In genomic region chr1:43367904-43368645, GRCh38 we compare ENCODE assay signal across 8 cellular contexts. TPM values are rescaled to one million over a fixed set of nuclear protein-coding genes. Genes with fewer than 3 reads are reported as not detected.
DNase-seq lines count a peak whose midpoint lies in the region; ATAC-seq and TF ChIP-seq lines count a peak whose summit lies in the region.

Gene ELOVL1, minus strand, starts transcription at chr1:43368011. Its CDS starts 2,402 bp downstream, at chr1:43365609.

- H3K4me3 ChIP-seq in HCT116 (replicated peaks in 1 of 2; ENCODE audit: low read depth in 1 of 2, low read length in 2 of 2) (peak within 1 kb of the TSS; percentile 75 to 98), SJSA1 (peak within 1 kb of the TSS; percentile 70), gastroesophageal sphincter (peak within 1 kb of the TSS; percentile 85 to 94), suprapubic skin (peak within 1 kb of the TSS; percentile 80)

- no peak for TF ChIP-seq EP300 in gastroesophageal sphincter (IDR thresholded peaks at IDR 0.05)
- TF ChIP-seq EP300 in suprapubic skin (IDR thresholded peaks at IDR 0.05) = no peak

- BruUV-seq in HCT116 (replicated peaks; lab: Mats Ljungman, UMichigan) = no TSS peak

- peak; percentile 99 for DNase-seq in GM03348 (ENCODE audit: low spot score)
- peak; percentile 61 for DNase-seq in HCT116 (ENCODE audit: low read depth, low spot score)
- peak; percentile 91 for DNase-seq in MV-4-11 (lab: John Stamatoyannopoulos, UW)
- DNase-seq in SJSA1 (ENCODE audit: low read depth in 1 of 2, low spot score in 2 of 2) = peak; percentile 94 to 95
- peak; percentile 89 for DNase-seq in activated naive CD4-positive, alpha-beta T cell treated with Interleukin-2 at 50 U/mL for 16 hours
- DNase-seq in occipital lobe (lab: John Stamatoyannopoulos, UW) = peak; percentile 82
- DNase-seq in suprapubic skin (ENCODE audit: low spot score in 2 of 2) = peak; percentile 93

- H3K79me2 ChIP-seq in HCT116 (ENCODE audit: insufficient read depth, low read length) = peaks cover 50% of the 10 kb centered on the region

- CTCF ChIA-PET in HCT116 (lab: Charles Lee) = interaction anchor here (0.9 kb wide), 1 partner anchor 141 kb away, joined by 3 read pairs; no protein-coding TSS in a partner anchor

- TF ChIP-seq POLR2A in HCT116 (IDR thresholded peaks at IDR 0.05; ENCODE audit: borderline replicate concordance, extremely low read depth, insufficient read depth, insufficient read length) = peak; percentile 92
- peak; percentile 75 to 80 for TF ChIP-seq POLR2A in gastroesophageal sphincter (IDR thresholded peaks at IDR 0.05)
- TF ChIP-seq POLR2A in suprapubic skin (IDR thresholded peaks at IDR 0.05) = peak; percentile 19 to 45

- ATAC-seq in HCT116 (peak; percentile 73), gastroesophageal sphincter (peak; percentile 98)

- H4K20me1 ChIP-seq in HCT116 (ENCODE audit: insufficient read depth) = no peaks in the 10 kb centered on the region

- H3K4me1 ChIP-seq in HCT116 (ENCODE audit: control insufficient read depth in 1 of 2, insufficient read depth in 2 of 2, low read length in 2 of 2) (peaks cover 26 to 83% of the 10 kb centered on the region in 2 experiments), SJSA1 (replicated peaks) (peaks cover 36% of the 10 kb centered on the region), gastroesophageal sphincter (peaks cover 6 to 46% (median 16%) of the 10 kb centered on the region in 3 donors), suprapubic skin (peaks cover 41% of the 10 kb centered on the region)

- RAD21 ChIA-PET in HCT116 (lab: Charles Lee; ENCODE audit: low non-redundant PET in 1 of 2, low total read pairs in 2 of 2, uncharacterized antibody in 2 of 2, unreplicated experiment in 2 of 2) = interaction anchor here in 1 of 2 experiments (0.6 to 1.2 kb wide), 2 partner anchors 24 to 46 kb away, joined by 3 to 5 read pairs; no protein-coding TSS in a partner anchor

- H3K9me3 ChIP-seq in HCT116 (ENCODE audit: control insufficient read depth in 1 of 2, insufficient read depth in 1 of 2, low read depth in 1 of 2, low read length in 2 of 2) (no peaks in the 10 kb centered on the region), SJSA1 (replicated peaks) (0 out of 2 replicates have a peak, but pooled peaks cover 3% of the 10 kb centered on the region), gastroesophageal sphincter (no peaks in the 10 kb centered on the region), suprapubic skin (no peaks in the 10 kb centered on the region)

- intact Hi-C loops in HCT116 (cut with micrococcal nuclease) = no loop called here

- 0 out of 6 replicates have a peak, but pooled peaks of 1 of the 3 experiments have one; percentile 10 for TF ChIP-seq CTCF in HCT116 (IDR thresholded peaks at IDR 0.05 in 2 of 3, conservative IDR thresholded peaks at IDR 0.05 in 1 of 3; ENCODE audit: borderline replicate concordance in 1 of 3, insufficient read depth in 1 of 3, low read depth in 2 of 3, low read length in 2 of 3)
- TF ChIP-seq CTCF in gastroesophageal sphincter (IDR thresholded peaks at IDR 0.05) = peak in 3 of 4 experiments; percentile 29 to 49 (median 49)
- peak in 1 of 2 donors; percentile 7 for TF ChIP-seq CTCF in suprapubic skin (IDR thresholded peaks at IDR 0.05)

- H3K9me2 ChIP-seq in HCT116 (ENCODE audit: insufficient read depth) = no peaks in the 10 kb centered on the region

- no peak for TF ChIP-seq RAD21 in HCT116 (IDR thresholded peaks at IDR 0.05; ENCODE audit: low read depth)

- H3K27me3 ChIP-seq in HCT116 (ENCODE audit: insufficient read depth, low read length) = no peaks in the 10 kb centered on the region
- no peaks in the 10 kb centered on the region for H3K27me3 ChIP-seq in SJSA1 (replicated peaks)
- H3K27me3 ChIP-seq in gastroesophageal sphincter = no peaks in the 10 kb centered on the region
- H3K27me3 ChIP-seq in suprapubic skin = no peaks in the 10 kb centered on the region

- H2AFZ ChIP-seq in HCT116 (ENCODE audit: low read depth, low read length, poor library complexity, severe bottlenecking) = no peak within 1 kb of the TSS

- peak within 1 kb of the TSS; percentile 98 for H3K9ac ChIP-seq in HCT116 (ENCODE audit: low read length)

- 0% methylated on average over 1 to 2 of the region's 58 CpGs for WGBS in gastroesophageal sphincter (ENCODE audit: low coverage in 1 of 2), 2 donors
- WGBS in suprapubic skin = under 1% methylated on average over 20 of the region's 58 CpGs

- POLR2A ChIA-PET in HCT116 (lab: Charles Lee) = interaction anchor here (0.6 to 2.5 kb wide), 10 partner anchors 9 to 283 kb away, joined by 3 to 26 read pairs (median 5); partner anchors contain the start of genes C1orf210 and CDC20

- H3K36me3 ChIP-seq in HCT116 (ENCODE audit: control insufficient read depth in 1 of 2, insufficient read depth in 2 of 2, low read length in 2 of 2) (peaks cover 10 to 12% of the 10 kb centered on the region in 2 experiments; a peak in 2 of 4 replicates), SJSA1 (peaks cover 60% of the 10 kb centered on the region), gastroesophageal sphincter (peaks cover 0 to 30% of the 10 kb centered on the region in 2 donors), suprapubic skin (peaks cover 25% of the 10 kb centered on the region)

- H3K27ac ChIP-seq in HCT116 (ENCODE audit: low read depth, low read length) = peak within 1 kb of the TSS; percentile 98
- peak within 1 kb of the TSS; percentile 96 for H3K27ac ChIP-seq in SJSA1
- H3K27ac ChIP-seq in gastroesophageal sphincter = peak within 1 kb of the TSS; percentile 91 to 96 (median 96)
- peak within 1 kb of the TSS; percentile 96 for H3K27ac ChIP-seq in suprapubic skin

- peak within 1 kb of the TSS; percentile 94 for H3K4me2 ChIP-seq in HCT116 (ENCODE audit: low read length)

TF ChIP-seq in HCT116, 20 proteins besides CTCF, POLR2A, EP300 and RAD21 (continues in another document):
- no peak for TF ChIP-seq EZH2phosphoT487 (IDR thresholded peaks at IDR 0.05; ENCODE audit: borderline replicate concordance)
- TF ChIP-seq TCF7L2 (IDR thresholded peaks at IDR 0.05; ENCODE audit: borderline replicate concordance, extremely low read depth, insufficient read depth, insufficient read length) = peak; percentile 33
- TF ChIP-seq ZFX (IDR thresholded peaks at IDR 0.05) = peak; percentile 91
- no peak for TF ChIP-seq JUND (IDR thresholded peaks at IDR 0.05)
- no peak for TF ChIP-seq SRF (IDR thresholded peaks at IDR 0.05; ENCODE audit: low read depth)
- TF ChIP-seq CBX3 (IDR thresholded peaks at IDR 0.05; ENCODE audit: low read depth) = no peak
- TF ChIP-seq POLR2AphosphoS5 (IDR thresholded peaks at IDR 0.05; ENCODE audit: low read depth, low read length) = peak; percentile 96
- TF ChIP-seq, protein P1, sequence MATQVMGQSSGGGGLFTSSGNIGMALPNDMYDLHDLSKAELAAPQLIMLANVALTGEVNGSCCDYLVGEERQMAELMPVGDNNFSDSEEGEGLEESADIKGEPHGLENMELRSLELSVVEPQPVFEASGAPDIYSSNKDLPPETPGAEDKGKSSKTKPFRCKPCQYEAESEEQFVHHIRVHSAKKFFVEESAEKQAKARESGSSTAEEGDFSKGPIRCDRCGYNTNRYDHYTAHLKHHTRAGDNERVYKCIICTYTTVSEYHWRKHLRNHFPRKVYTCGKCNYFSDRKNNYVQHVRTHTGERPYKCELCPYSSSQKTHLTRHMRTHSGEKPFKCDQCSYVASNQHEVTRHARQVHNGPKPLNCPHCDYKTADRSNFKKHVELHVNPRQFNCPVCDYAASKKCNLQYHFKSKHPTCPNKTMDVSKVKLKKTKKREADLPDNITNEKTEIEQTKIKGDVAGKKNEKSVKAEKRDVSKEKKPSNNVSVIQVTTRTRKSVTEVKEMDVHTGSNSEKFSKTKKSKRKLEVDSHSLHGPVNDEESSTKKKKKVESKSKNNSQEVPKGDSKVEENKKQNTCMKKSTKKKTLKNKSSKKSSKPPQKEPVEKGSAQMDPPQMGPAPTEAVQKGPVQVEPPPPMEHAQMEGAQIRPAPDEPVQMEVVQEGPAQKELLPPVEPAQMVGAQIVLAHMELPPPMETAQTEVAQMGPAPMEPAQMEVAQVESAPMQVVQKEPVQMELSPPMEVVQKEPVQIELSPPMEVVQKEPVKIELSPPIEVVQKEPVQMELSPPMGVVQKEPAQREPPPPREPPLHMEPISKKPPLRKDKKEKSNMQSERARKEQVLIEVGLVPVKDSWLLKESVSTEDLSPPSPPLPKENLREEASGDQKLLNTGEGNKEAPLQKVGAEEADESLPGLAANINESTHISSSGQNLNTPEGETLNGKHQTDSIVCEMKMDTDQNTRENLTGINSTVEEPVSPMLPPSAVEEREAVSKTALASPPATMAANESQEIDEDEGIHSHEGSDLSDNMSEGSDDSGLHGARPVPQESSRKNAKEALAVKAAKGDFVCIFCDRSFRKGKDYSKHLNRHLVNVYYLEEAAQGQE (IDR thresholded peaks at IDR 0.05; ENCODE audit: low read depth) = no peak
- TF ChIP-seq, protein P2, sequence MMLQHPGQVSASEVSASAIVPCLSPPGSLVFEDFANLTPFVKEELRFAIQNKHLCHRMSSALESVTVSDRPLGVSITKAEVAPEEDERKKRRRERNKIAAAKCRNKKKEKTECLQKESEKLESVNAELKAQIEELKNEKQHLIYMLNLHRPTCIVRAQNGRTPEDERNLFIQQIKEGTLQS (IDR thresholded peaks at IDR 0.05) = no peak
- no peak for TF ChIP-seq EZH2 (IDR thresholded peaks at IDR 0.05)
- TF ChIP-seq, protein P3, sequence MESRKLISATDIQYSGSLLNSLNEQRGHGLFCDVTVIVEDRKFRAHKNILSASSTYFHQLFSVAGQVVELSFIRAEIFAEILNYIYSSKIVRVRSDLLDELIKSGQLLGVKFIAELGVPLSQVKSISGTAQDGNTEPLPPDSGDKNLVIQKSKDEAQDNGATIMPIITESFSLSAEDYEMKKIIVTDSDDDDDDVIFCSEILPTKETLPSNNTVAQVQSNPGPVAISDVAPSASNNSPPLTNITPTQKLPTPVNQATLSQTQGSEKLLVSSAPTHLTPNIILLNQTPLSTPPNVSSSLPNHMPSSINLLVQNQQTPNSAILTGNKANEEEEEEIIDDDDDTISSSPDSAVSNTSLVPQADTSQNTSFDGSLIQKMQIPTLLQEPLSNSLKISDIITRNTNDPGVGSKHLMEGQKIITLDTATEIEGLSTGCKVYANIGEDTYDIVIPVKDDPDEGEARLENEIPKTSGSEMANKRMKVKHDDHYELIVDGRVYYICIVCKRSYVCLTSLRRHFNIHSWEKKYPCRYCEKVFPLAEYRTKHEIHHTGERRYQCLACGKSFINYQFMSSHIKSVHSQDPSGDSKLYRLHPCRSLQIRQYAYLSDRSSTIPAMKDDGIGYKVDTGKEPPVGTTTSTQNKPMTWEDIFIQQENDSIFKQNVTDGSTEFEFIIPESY (IDR thresholded peaks at IDR 0.05; ENCODE audit: extremely low read depth, insufficient replicate concordance, low read length) = peak; percentile 46
- TF ChIP-seq, protein P4, sequence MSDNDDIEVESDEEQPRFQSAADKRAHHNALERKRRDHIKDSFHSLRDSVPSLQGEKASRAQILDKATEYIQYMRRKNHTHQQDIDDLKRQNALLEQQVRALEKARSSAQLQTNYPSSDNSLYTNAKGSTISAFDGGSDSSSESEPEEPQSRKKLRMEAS (IDR thresholded peaks at IDR 0.05) = no peak

RNA-seq across cellular contexts. Expression of gene ELOVL1, which starts in this region (rescaled TPM):
- total RNA-seq in HCT116 (2021; ENCODE audit: unreplicated experiment) = 91.3 TPM
- polyA plus RNA-seq in HCT116 (2012) = 157 and 159 TPM in 2 replicates
- total RNA-seq in SJSA1 (2014; rRNA removed; shearing (Covaris generic)) = 69.5 and 115 TPM in 2 replicates
- total RNA-seq in gastroesophageal sphincter = 10 to 100 TPM; 26.3 to 65.0 (median 41.0) TPM
- 7.0 TPM for total RNA-seq in occipital lobe
- 100 to 1,000 TPM; 149 to 434 (median 349) TPM for total RNA-seq in suprapubic skin

Comparison
In these comparisons a context has a peak if more than half of its experiments do, and no peak if none do; other contexts are left out.
1. Peak in every context shown above with its lines: DNase-seq, ATAC-seq, H3K4me3 ChIP-seq and H3K27ac ChIP-seq.
2. POLR2A ChIP-seq: peak in every context shown above with its lines; median percentile 92 in HCT116; 78 in gastroesophageal sphincter; 32 in suprapubic skin.